In the genomic region with DNA sequence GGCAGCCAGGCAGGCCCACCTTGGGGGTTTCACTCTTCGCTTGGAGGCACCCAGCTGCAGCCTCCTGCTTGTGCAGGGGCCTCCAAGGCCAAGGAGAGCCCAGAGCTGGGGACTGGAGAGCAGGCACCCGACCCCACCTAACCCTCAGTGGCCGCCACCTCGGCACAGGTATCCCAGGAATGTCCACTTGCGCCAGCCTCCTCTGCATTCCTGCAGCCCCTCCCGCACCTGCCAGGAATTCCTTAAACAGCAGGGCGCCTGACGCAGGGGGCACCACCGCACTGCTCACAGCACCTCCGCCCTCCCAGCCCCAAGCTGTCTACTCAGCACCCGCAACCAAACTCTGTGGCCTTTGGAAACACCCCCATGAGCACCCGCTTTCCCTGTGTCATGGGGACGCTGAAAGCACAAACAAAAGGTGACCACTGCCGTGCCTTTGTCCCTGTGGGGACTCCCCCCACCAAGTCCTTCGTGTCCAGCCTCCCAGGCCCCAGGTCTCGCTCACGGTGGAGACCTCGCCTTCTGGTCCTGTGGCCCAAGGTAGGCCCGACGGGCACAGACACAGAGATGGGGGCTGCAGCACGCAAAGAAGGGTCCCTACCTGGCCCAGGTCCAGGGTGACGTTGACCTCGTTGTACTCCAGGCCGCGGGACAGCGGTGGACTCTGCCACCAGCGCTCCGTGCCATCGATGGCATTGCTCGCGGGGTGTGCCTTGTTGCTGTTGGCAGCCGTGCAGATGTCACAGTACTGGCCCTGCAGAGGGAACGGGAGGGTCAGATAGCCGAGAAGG, we compare ENCODE assay signal across 13 cellular contexts. TPM values are rescaled to one million over a fixed set of nuclear protein-coding genes. Genes with fewer than 3 reads are reported as not detected.
DNase-seq lines count a peak whose midpoint lies in the region; ATAC-seq, FAIRE-seq and TF ChIP-seq lines count a peak whose summit lies in the region.
"Had no signal": no experiment of that assay in that cellular context is flagged by ENCODE, and none has a peak within 500 bp of the region (broad histone marks: within the 10 kb centered on the region; RNA-seq: fewer than 3 reads in every experiment).

No MANE protein-coding gene starts in this region.

- CTCF ChIA-PET in AG04450 (lab: Charles Lee): no interaction called here

- H3K36me3 ChIP-seq in pancreas: no peaks in the 10 kb centered on the region

- TF ChIP-seq CTCF in AG04450 (IDR thresholded peaks at IDR 0.05; ENCODE audit: low read depth, low read length) (no peak), pancreas (IDR thresholded peaks at IDR 0.05) (no peak), GM20000 (IDR thresholded peaks at IDR 0.05; ENCODE audit: extremely low read depth, missing control alignments) (no peak)

- FAIRE-seq in pancreas (lab: Jason Lieb, UNC): no peak

- H3K4me1 ChIP-seq in right cardiac atrium (ENCODE audit: control insufficient read depth, insufficient read depth, low read length): peaks cover 23% of the 10 kb centered on the region
- H3K4me1 ChIP-seq in pancreas: peaks cover 8 to 11% (median 8%) of the 10 kb centered on the region in 3 donors

- H3K9me3 ChIP-seq in AG04450 (ENCODE audit: control insufficient read depth, insufficient read depth, low read length) (no peaks in the 10 kb centered on the region; the same call in 1 of the 2 replicates), right cardiac atrium (ENCODE audit: control insufficient read depth, low read length) (no peaks in the 10 kb centered on the region), pancreas (no peaks in the 10 kb centered on the region)

- peak overlapping the region; percentile 21 for H3K27ac ChIP-seq in AG04450 (ENCODE audit: low read depth, low read length)
- peak overlapping the region; percentile 22 for H3K27ac ChIP-seq in right cardiac atrium (ENCODE audit: low read length)
- peak overlapping the region; percentile 5 to 70 (median 49) for H3K27ac ChIP-seq in pancreas
- H3K27ac ChIP-seq: HL-60 had no signal

- no peak overlapping the region for H3K4me3 ChIP-seq in AG04450 (ENCODE audit: low read depth, low read length)
- H3K4me3 ChIP-seq in right cardiac atrium (ENCODE audit: low read length): no peak overlapping the region
- H3K4me3 ChIP-seq in pancreas: no peak overlapping the region

- H3K27me3 ChIP-seq in AG04450 (ENCODE audit: control insufficient read depth, insufficient read depth, low read length) (no peaks in the 10 kb centered on the region), right cardiac atrium (ENCODE audit: control insufficient read depth, insufficient read depth) (no peaks in the 10 kb centered on the region), pancreas (no peaks in the 10 kb centered on the region)

- no peak for DNase-seq in AG04450 (ENCODE audit: low read depth, low spot score)
- DNase-seq in SW480 (ENCODE audit: low spot score): peak; percentile 94
- DNase-seq in right cardiac atrium: peak; percentile 48 to 77 (median 75)
- DNase-seq in pancreas: peak; percentile 42 to 89 (median 73)
- no peak for DNase-seq in GM20000 (ENCODE audit: low spot score)
- no peak for DNase-seq in epidermal melanocyte (ENCODE audit: insufficient read length, low spot score)
- no peak for DNase-seq in NCI-H748 (lab: John Stamatoyannopoulos, UW; ENCODE audit: unreplicated experiment)
- DNase-seq in amniotic stem cell (lab: John Stamatoyannopoulos, UW): no peak
- DNase-seq: amygdala, GF-D8, HFFc6, NCI-H2107 had no signal

- ATAC-seq in right cardiac atrium (no peak), pancreas (peak in 3 of 4 donors; percentile 47 to 52 (median 51))

- 68% methylated on average over 34 of the region's 34 CpGs for WGBS in right cardiac atrium
- 71 to 73% methylated on average over 34 of the region's 34 CpGs for WGBS in pancreas, 2 donors

- intact Hi-C loops in right cardiac atrium (cut with DNase I): no loop called here
- intact Hi-C loops in pancreas (cut with DNase I): no loop called here

- POLR2A ChIA-PET in AG04450 (lab: Yijun Ruan, JAX): no interaction called here

RNA-seq across cellular contexts. Expression of a gene that starts 5.1 kb away (rescaled TPM):
- 1.9 and 3.8 TPM in 2 replicates for polyA plus RNA-seq in AG04450 (2011; rRNA removed)
- 2.8 and 3.5 TPM in 2 replicates for polyA minus RNA-seq in AG04450 (2011; rRNA and poly(A)+ RNA removed)
- 10 to 100 TPM; 77.4 to 97.9 (median 86.8) TPM for total RNA-seq in right cardiac atrium
- 93.7 TPM for polyA plus RNA-seq in right cardiac atrium
- 10 to 100 TPM; 43.6 to 89.5 (median 59.4) TPM for total RNA-seq in pancreas
- polyA plus RNA-seq in pancreas: 100 to 1,000 TPM; 259 to 344 TPM

RNA-seq across cellular contexts. Expression of a gene that starts 24.9 kb away (rescaled TPM):
- polyA plus RNA-seq in AG04450 (2011; rRNA removed) (2,351 and 2,723 TPM in 2 replicates), right cardiac atrium (2,060 TPM), pancreas (1,000 to 10,000 TPM; 2,124 to 2,141 TPM)
- polyA minus RNA-seq in AG04450 (2011; rRNA and poly(A)+ RNA removed): 571 and 680 TPM in 2 replicates
- total RNA-seq in right cardiac atrium (100 to 1,000 TPM; 703 to 815 (median 736) TPM), pancreas (1,000 to 10,000 TPM in 2 of 6 donors, 100 to 1,000 TPM in 4; 662 to 1,102 (median 850) TPM)

RNA-seq across cellular contexts. Expression of a gene that starts 45.1 kb away (rescaled TPM):
- polyA plus RNA-seq in AG04450 (2011; rRNA removed): 3.8 and 4.9 TPM in 2 replicates
- 5.1 and 6.6 TPM in 2 replicates for polyA minus RNA-seq in AG04450 (2011; rRNA and poly(A)+ RNA removed)
- 10 to 100 TPM; 12.3 to 29.4 (median 16.3) TPM for total RNA-seq in right cardiac atrium
- polyA plus RNA-seq in right cardiac atrium: 10.9 TPM
- 1 to 10 TPM; 1.4 to 2.3 (median 1.9) TPM for total RNA-seq in pancreas
- polyA plus RNA-seq in pancreas: 1 to 10 TPM; 1.5 to 2.9 TPM

RNA-seq across cellular contexts. Expression of a gene that starts 59.2 kb away (rescaled TPM):
- polyA plus RNA-seq in AG04450 (2011; rRNA removed): 58.5 and 80.7 TPM in 2 replicates
- polyA minus RNA-seq in AG04450 (2011; rRNA and poly(A)+ RNA removed): 35.2 and 42.5 TPM in 2 replicates
- 10 to 100 TPM; 65.0 to 80.9 (median 73.4) TPM for total RNA-seq in right cardiac atrium
- 87.5 TPM for polyA plus RNA-seq in right cardiac atrium
- total RNA-seq in pancreas: 10 to 100 TPM; 33.3 to 76.0 (median 36.5) TPM
- polyA plus RNA-seq in pancreas: 10 to 100 TPM; 61.9 to 74.8 TPM

Comparison
In these comparisons a context has a peak if more than half of its experiments do, and no peak if none do; other contexts are left out.
1. DNase-seq: peak in SW480 (single experiment), right cardiac atrium (3 of 3) and pancreas (6 of 6); none in AG04450 (single experiment), GM20000 (single experiment), epidermal melanocyte (single experiment), NCI-H748 (single experiment) and amniotic stem cell (single experiment).
2. ATAC-seq: peak in pancreas (3 of 4); none in right cardiac atrium (0 of 2).
3. RNA of a gene that starts 5.1 kb away (polyA plus RNA-seq): 259 to 344 TPM in pancreas and 93.7 TPM in right cardiac atrium (single experiment); 1.9 to 3.8 TPM in AG04450; every median in the first group is over 10 times any median in the second.
4. Peak in every context shown above with its lines, with median percentiles within 50 percentile points of each other: H3K27ac ChIP-seq.